7 cellular contexts compared by ENCODE assay signal in the genomic region with DNA sequence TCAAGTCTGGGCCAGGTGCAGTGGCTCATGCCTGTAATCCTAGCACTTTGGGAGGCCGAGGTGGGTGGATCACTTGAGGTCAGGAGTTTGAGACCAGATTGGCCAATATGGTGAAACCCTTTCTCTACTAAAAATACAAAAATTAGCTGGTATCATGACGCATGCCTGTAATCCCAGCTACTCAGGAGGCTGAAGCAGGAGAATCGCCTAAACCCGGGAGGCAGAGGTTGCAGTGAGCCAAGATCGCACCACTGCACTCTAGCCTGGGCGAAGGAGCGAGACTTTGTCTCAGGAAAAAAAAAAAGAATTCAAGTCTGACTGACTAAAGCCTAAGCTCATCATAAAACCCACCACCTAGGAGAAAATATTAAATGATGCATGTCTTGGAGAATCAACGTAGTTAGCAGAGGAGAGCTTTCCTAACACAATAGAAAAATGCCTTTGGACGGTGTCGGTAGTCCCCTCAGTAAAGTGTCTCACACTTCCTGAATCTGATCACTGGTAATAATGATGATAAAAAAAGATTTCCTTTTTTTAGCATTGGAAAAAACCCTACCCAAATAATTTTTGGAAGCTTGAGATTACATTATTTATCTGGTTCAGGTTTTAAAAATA.
DNase-seq lines count a peak whose midpoint lies in the region; ATAC-seq, FAIRE-seq and TF ChIP-seq lines count a peak whose summit lies in the region.
"Not testable (repeated sequence)": the region's sequence is repeated elsewhere in the genome, so short reads cannot be mapped to it uniquely, and the experiment has no call there.

No MANE protein-coding gene starts in this region.

- not testable (repeated sequence) for H3K79me2 ChIP-seq in SK-N-SH (ENCODE audit: insufficient read depth); HepG2 (ENCODE audit: insufficient read depth, low read length); osteoblast (ENCODE audit: insufficient read depth, low read length); smooth muscle cell (ENCODE audit: low read depth)

- 93% methylated on average over 10 of the region's 10 CpGs for WGBS in SK-N-SH (ENCODE audit: low lambda C conversion rate)
- WGBS in esophagus squamous epithelium, 2 donors = 74 to 94% methylated on average over 10 of the region's 10 CpGs
- 73% methylated on average over 10 of the region's 10 CpGs for WGBS in HepG2 (ENCODE audit: low lambda C conversion rate)
- WGBS in smooth muscle cell (ENCODE audit: low lambda C conversion rate) = 83% methylated on average over 10 of the region's 10 CpGs

- H3K4me2 ChIP-seq in SK-N-SH = peak overlapping the region; percentile 8; the same call in 1 of the 2 replicates
- peak overlapping the region; percentile 50 for H3K4me2 ChIP-seq in HepG2 (ENCODE audit: low read depth, low read length)
- not testable (repeated sequence) for H3K4me2 ChIP-seq in osteoblast (ENCODE audit: insufficient read depth, low read length)
- H3K4me2 ChIP-seq in smooth muscle cell = peak overlapping the region; percentile 3

- H3K4me1 ChIP-seq in SK-N-SH (ENCODE audit: control insufficient read depth in 1 of 2, insufficient read depth in 2 of 2, low read depth in 1 of 2, low read length in 1 of 2) (peaks cover 3 to 30% of the 10 kb centered on the region in 2 experiments), esophagus squamous epithelium (peaks cover 0 to 30% (median 4%) of the 10 kb centered on the region in 3 donors), HepG2 (ENCODE audit: insufficient read depth, low read length) (peaks cover 82% of the 10 kb centered on the region), osteoblast (ENCODE audit: insufficient read depth, low read length) (peaks cover 21% of the 10 kb centered on the region)
- not testable (repeated sequence) for H3K4me1 ChIP-seq in breast epithelium; smooth muscle cell (ENCODE audit: low read depth)

- peak; percentile 84 for DNase-seq in HT-29 (ENCODE audit: low spot score)
- not testable (repeated sequence) for DNase-seq in SK-N-SH; breast epithelium (ENCODE audit: low spot score in 2 of 2); esophagus squamous epithelium (lab: John Stamatoyannopoulos, UW); HepG2 (ENCODE audit: low spot score); osteoblast (ENCODE audit: insufficient read length, low spot score, missing footprints); smooth muscle cell (lab: John Stamatoyannopoulos, UW; ENCODE audit: unreplicated experiment)

- H2AFZ ChIP-seq in SK-N-SH (ENCODE audit: low read depth); HepG2 (ENCODE audit: low read length); osteoblast (ENCODE audit: low read length); smooth muscle cell (ENCODE audit: low read depth): not testable (repeated sequence)

- TF ChIP-seq RAD21 in SK-N-SH (IDR thresholded peaks at IDR 0.05; ENCODE audit: low read length); HepG2 (CRISPR knock-in tag; IDR thresholded peaks at IDR 0.05): not testable (repeated sequence)

- not testable (repeated sequence) for TF ChIP-seq POLR2A in breast epithelium (IDR thresholded peaks at IDR 0.05); esophagus squamous epithelium (IDR thresholded peaks at IDR 0.05); HepG2 (IDR thresholded peaks at IDR 0.05; ENCODE audit: insufficient read depth in 1 of 2, low read depth in 2 of 2, low read length in 2 of 2)

- intact Hi-C loops in breast epithelium (cut with DNase I; ENCODE audit: low total_unique reads); esophagus squamous epithelium (cut with DNase I): not testable (repeated sequence)
- intact Hi-C loops in HepG2 (cut with micrococcal nuclease; ENCODE audit: unreplicated experiment) = loop anchor here (1.0 to 5.0 kb wide), 5 partner anchors 34 to 359 kb away; no protein-coding TSS in a partner anchor

- not testable (repeated sequence) for FAIRE-seq in HepG2 (lab: Jason Lieb, UNC)

- CTCF ChIA-PET in SK-N-SH (lab: Yijun Ruan, JAX) = interaction anchor here (1.0 to 6.6 kb wide), 3 partner anchors 17 to 475 kb away, joined by 3 to 67 read pairs (median 3); no protein-coding TSS in a partner anchor
- CTCF ChIA-PET in HepG2 (lab: Yijun Ruan, JAX; ENCODE audit: low intra/inter-chr PET ratio, low total read pairs) = not testable (repeated sequence)

- H3K9me3 ChIP-seq in SK-N-SH; breast epithelium; esophagus squamous epithelium; HepG2 (ENCODE audit: low read length); osteoblast (ENCODE audit: low read depth, low read length); smooth muscle cell (replicated peaks; ENCODE audit: low read depth): not testable (repeated sequence)

- peaks cover 15% of the 10 kb centered on the region for H3F3A ChIP-seq in SK-N-SH (replicated peaks; ENCODE audit: insufficient read depth)
- not testable (repeated sequence) for H3F3A ChIP-seq in smooth muscle cell (ENCODE audit: low read depth)

- TF ChIP-seq CTCF in SK-N-SH (IDR thresholded peaks at IDR 0.05); breast epithelium (IDR thresholded peaks at IDR 0.05); esophagus squamous epithelium (IDR thresholded peaks at IDR 0.05); HepG2 (CRISPR knock-in tag; IDR thresholded peaks at IDR 0.05); osteoblast (IDR thresholded peaks at IDR 0.05; ENCODE audit: extremely low read depth, low read depth, low read length); smooth muscle cell (IDR thresholded peaks at IDR 0.05; ENCODE audit: borderline replicate concordance, insufficient read depth, poor library complexity, severe bottlenecking): not testable (repeated sequence)

- H3K27me3 ChIP-seq in SK-N-SH (ENCODE audit: insufficient read depth); breast epithelium; esophagus squamous epithelium; HepG2 (ENCODE audit: control insufficient read depth in 1 of 2, insufficient read depth in 2 of 2, low read length in 2 of 2); osteoblast (ENCODE audit: insufficient read depth, low read length); smooth muscle cell (ENCODE audit: low read depth): not testable (repeated sequence)

- not testable (repeated sequence) for H3K36me3 ChIP-seq in SK-N-SH (replicated peaks in 1 of 2; ENCODE audit: control insufficient read depth in 1 of 2, insufficient read depth in 2 of 2, low read length in 1 of 2); breast epithelium; esophagus squamous epithelium; HepG2 (replicated peaks in 1 of 2; ENCODE audit: control insufficient read depth in 1 of 2, insufficient read depth in 2 of 2, low read length in 2 of 2); osteoblast (ENCODE audit: insufficient read depth, low read length); smooth muscle cell (ENCODE audit: low read depth)

- not testable (repeated sequence) for H3K9me2 ChIP-seq in SK-N-SH

- POLR2A ChIA-PET in SK-N-SH (lab: Yijun Ruan, JAX) = not testable (repeated sequence)
- POLR2A ChIA-PET in HepG2 (lab: Yijun Ruan, JAX) = interaction anchor here (1.0 to 3.2 kb wide), 12 partner anchors 13 to 588 kb away, joined by 3 to 46 read pairs (median 6); no protein-coding TSS in a partner anchor

- H3K27ac ChIP-seq in SK-N-SH (ENCODE audit: low read depth in 2 of 2, low read length in 1 of 2) = peak overlapping the region in 1 of 2 experiments; percentile 34; a peak in 1 of 4 replicates
- peak overlapping the region; percentile 66 to 82 for H3K27ac ChIP-seq in breast epithelium
- H3K27ac ChIP-seq in esophagus squamous epithelium = peak overlapping the region in 3 of 4 donors; percentile 0 to 41 (median 11)
- H3K27ac ChIP-seq in HepG2 (ENCODE audit: extremely low read length, insufficient read depth, low read length) = peak overlapping the region; percentile 90
- peak overlapping the region; percentile 41 for H3K27ac ChIP-seq in osteoblast (ENCODE audit: low read depth, low read length)
- H3K27ac ChIP-seq in smooth muscle cell (ENCODE audit: low read depth) = peak overlapping the region; percentile 56

- not testable (repeated sequence) for H3K9ac ChIP-seq in SK-N-SH; smooth muscle cell (ENCODE audit: low read depth)
- H3K9ac ChIP-seq in HepG2 (ENCODE audit: insufficient read depth, low read depth, low read length) = peak overlapping the region; percentile 59

- not testable (repeated sequence) for H3K4me3 ChIP-seq in SK-N-SH (ENCODE audit: low read depth in 2 of 2, low read length in 1 of 2); breast epithelium; esophagus squamous epithelium; osteoblast (ENCODE audit: insufficient read depth, low read length); smooth muscle cell
- peak overlapping the region in 1 of 3 experiments; percentile 7; a peak in 1 of 6 replicates for H3K4me3 ChIP-seq in HepG2 (replicated peaks in 1 of 3; ENCODE audit: insufficient read depth in 1 of 3, low read depth in 2 of 3, low read length in 3 of 3)

- ATAC-seq in HepG2 = peak; percentile 46

- in situ Hi-C loops in HepG2 (cut with HindIII; ENCODE audit: extremely low pct_ligation_motif_present, low pct_unique_long_range_greater_than_20kb) = loop anchor here (5.0 kb wide), 1 partner anchor 41 kb away; no protein-coding TSS in a partner anchor

- TSS peak; percentile 51 for BruUV-seq in HepG2 (replicated peaks; lab: Mats Ljungman, UMichigan)

- not testable (repeated sequence) for TF ChIP-seq EP300 in SK-N-SH (IDR thresholded peaks at IDR 0.05; ENCODE audit: borderline replicate concordance in 1 of 2, low read depth in 1 of 2, low read length in 1 of 2); HepG2 (IDR thresholded peaks at IDR 0.05; ENCODE audit: low read depth in 2 of 2, low read length in 2 of 2); HepG2 (CRISPR knock-in tag; IDR thresholded peaks at IDR 0.05; ENCODE audit: borderline replicate concordance)

- not testable (repeated sequence) for H4K20me1 ChIP-seq in SK-N-SH (ENCODE audit: insufficient read depth); HepG2 (ENCODE audit: insufficient read depth, low read length); osteoblast (ENCODE audit: insufficient read depth, low read length); smooth muscle cell (ENCODE audit: low read depth)
